15 cellular contexts compared by ENCODE assay signal in the genomic region with DNA sequence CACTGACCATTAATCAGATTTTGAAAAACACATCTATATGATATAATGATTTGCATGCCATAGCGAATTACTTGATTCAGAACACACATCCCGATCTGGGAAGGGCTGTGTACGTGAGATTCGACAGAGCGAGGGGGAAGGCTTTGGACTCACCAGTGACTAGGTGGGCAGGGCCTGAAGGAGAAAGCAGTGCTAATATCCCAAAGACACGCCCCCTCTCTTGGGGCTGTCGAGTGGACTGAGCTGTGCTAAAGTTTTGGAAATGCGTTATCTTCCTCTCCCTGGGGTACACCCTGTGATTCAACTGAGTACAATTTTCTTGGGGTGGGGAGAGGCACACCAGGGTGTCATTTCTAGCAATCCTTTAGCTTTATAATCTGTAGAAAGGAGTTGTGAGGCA. TPM values are rescaled to one million over a fixed set of nuclear protein-coding genes. Genes with fewer than 3 reads are reported as not detected.
DNase-seq lines count a peak whose midpoint lies in the region; ATAC-seq and TF ChIP-seq lines count a peak whose summit lies in the region.
"Had no signal": no experiment of that assay in that cellular context is flagged by ENCODE, and none has a peak within 500 bp of the region (broad histone marks: within the 10 kb centered on the region; RNA-seq: fewer than 3 reads in every experiment).

No MANE protein-coding gene starts in this region.

- H3K36me3 Mint-ChIP-seq in nephron progenitor cell (ENCODE audit: low read depth) = peaks cover 13% of the 10 kb centered on the region
- H3K36me3 Mint-ChIP-seq in naive thymus-derived CD4-positive, alpha-beta T cell = peaks cover 0 to 22% (median 13%) of the 10 kb centered on the region in 5 donors
- peaks cover 3% of the 10 kb centered on the region for H3K36me3 Mint-ChIP-seq in endothelial cell (ENCODE audit: low read depth, unreplicated experiment)

- H3K27me3 ChIP-seq in SK-N-SH (ENCODE audit: insufficient read depth) (no peaks in the 10 kb centered on the region), aorta (ENCODE audit: control insufficient read depth in 1 of 2, insufficient read depth in 2 of 2, low read length in 1 of 2) (no peaks in the 10 kb centered on the region)
- no peaks in the 10 kb centered on the region for H3K27me3 ChIP-seq in naive thymus-derived CD4-positive, alpha-beta T cell (ENCODE audit: control insufficient read depth in 2 of 2, insufficient read depth in 2 of 2, low read length in 2 of 2)
- H3K27me3 ChIP-seq: stomach had no signal

- H3K9me3 ChIP-seq in SK-N-SH (no peaks in the 10 kb centered on the region), aorta (ENCODE audit: control insufficient read depth, low read length) (no peaks in the 10 kb centered on the region)
- no peaks in the 10 kb centered on the region for H3K9me3 ChIP-seq in naive thymus-derived CD4-positive, alpha-beta T cell (ENCODE audit: control insufficient read depth in 2 of 3, low read length in 3 of 3)
- H3K9me3 ChIP-seq: A549, stomach had no signal

- no peak overlapping the region for H2AFZ ChIP-seq in SK-N-SH (ENCODE audit: low read depth)

- H3K4me2 ChIP-seq in SK-N-SH = no peak overlapping the region
- H3K4me2 ChIP-seq: A549 had no signal

- H3K4me1 Mint-ChIP-seq in nephron progenitor cell = peaks cover 25% of the 10 kb centered on the region
- peaks cover 0 to 5% (median 0%) of the 10 kb centered on the region in 7 donors for H3K4me1 Mint-ChIP-seq in naive thymus-derived CD4-positive, alpha-beta T cell
- peaks cover 10% of the 10 kb centered on the region for H3K4me1 Mint-ChIP-seq in endothelial cell (ENCODE audit: unreplicated experiment)

- peaks cover 21% of the 10 kb centered on the region for H3F3A ChIP-seq in SK-N-SH (replicated peaks; ENCODE audit: insufficient read depth)

- no peak for TF ChIP-seq EP300 in SK-N-SH (IDR thresholded peaks at IDR 0.05; ENCODE audit: borderline replicate concordance in 1 of 2, low read depth in 1 of 2, low read length in 1 of 2)

- TF ChIP-seq CTCF in SK-N-SH (IDR thresholded peaks at IDR 0.05) = no peak
- TF ChIP-seq CTCF in fibroblast of pulmonary artery (IDR thresholded peaks at IDR 0.05; ENCODE audit: low read length, missing control alignments) = no peak
- TF ChIP-seq CTCF in nephron progenitor cell (IDR thresholded peaks at IDR 0.05) = no peak
- TF ChIP-seq CTCF in endothelial cell (IDR thresholded peaks at IDR 0.05; ENCODE audit: unreplicated experiment) = no peak

- no peaks in the 10 kb centered on the region for H3K9me3 Mint-ChIP-seq in nephron progenitor cell
- peaks cover 0 to 6% (median 0%) of the 10 kb centered on the region in 11 donors for H3K9me3 Mint-ChIP-seq in naive thymus-derived CD4-positive, alpha-beta T cell
- no peaks in the 10 kb centered on the region for H3K9me3 Mint-ChIP-seq in endothelial cell (ENCODE audit: unreplicated experiment)

- H3K4me3 Mint-ChIP-seq in nephron progenitor cell (no peak overlapping the region), endothelial cell (ENCODE audit: unreplicated experiment) (no peak overlapping the region)
- no peak overlapping the region for H3K4me3 Mint-ChIP-seq in naive thymus-derived CD4-positive, alpha-beta T cell

- TF ChIP-seq POLR2A in GM18505 (IDR thresholded peaks at IDR 0.05; ENCODE audit: borderline replicate concordance, extremely low read depth, insufficient read depth, insufficient read length) = no peak

- H3K4me1 ChIP-seq in SK-N-SH (ENCODE audit: control insufficient read depth in 1 of 2, insufficient read depth in 2 of 2, low read depth in 1 of 2, low read length in 1 of 2) = peaks cover 0 to 18% of the 10 kb centered on the region in 2 experiments
- H3K4me1 ChIP-seq in aorta (ENCODE audit: control insufficient read depth in 1 of 2, insufficient read depth in 2 of 2, low read length in 2 of 2) = peaks cover 9% of the 10 kb centered on the region in 2 donors
- no peaks in the 10 kb centered on the region for H3K4me1 ChIP-seq in naive thymus-derived CD4-positive, alpha-beta T cell (ENCODE audit: control insufficient read depth in 2 of 2, insufficient read depth in 2 of 2, low read length in 2 of 2)

- H3K27me3 Mint-ChIP-seq in nephron progenitor cell (ENCODE audit: low read depth, poor library complexity) (no peaks in the 10 kb centered on the region), endothelial cell (ENCODE audit: unreplicated experiment) (no peaks in the 10 kb centered on the region)
- peaks cover 0 to 9% (median 0%) of the 10 kb centered on the region in 5 donors for H3K27me3 Mint-ChIP-seq in naive thymus-derived CD4-positive, alpha-beta T cell

- H3K36me3 ChIP-seq in SK-N-SH (replicated peaks in 1 of 2; ENCODE audit: control insufficient read depth in 1 of 2, insufficient read depth in 2 of 2, low read length in 1 of 2) = no peaks in the 10 kb centered on the region
- H3K36me3 ChIP-seq in aorta (ENCODE audit: control insufficient read depth in 1 of 2, insufficient read depth in 2 of 2, low read length in 1 of 2) = no peaks in the 10 kb centered on the region
- no peaks in the 10 kb centered on the region for H3K36me3 ChIP-seq in naive thymus-derived CD4-positive, alpha-beta T cell (ENCODE audit: control insufficient read depth in 2 of 3, insufficient read depth in 3 of 3, low read length in 3 of 3)

- POLR2A ChIA-PET in SK-N-SH (lab: Yijun Ruan, JAX) = no interaction called here
- POLR2A ChIA-PET in naive thymus-derived CD4-positive, alpha-beta T cell (lab: Charles Lee) = no interaction called here

- DNase-seq in SK-N-SH (no peak), fibroblast of pulmonary artery (ENCODE audit: low read depth) (peak; percentile 92), nephron progenitor cell (peak; percentile 13), aorta (peak; percentile 81 to 87), endothelial cell (ENCODE audit: low spot score) (no peak)
- DNase-seq in naive thymus-derived CD4-positive, alpha-beta T cell = no peak
- DNase-seq: activated CD4-positive, CD25-positive, alpha-beta regulatory T cell treated with anti-CD3 and anti-CD28 coated beads, Interleukin-2, amount 50 U/mL, for 72 hours; activated gamma-delta T cell; effector CD8-positive, alpha-beta T cell; EL; NCI-H1930; stomach had no signal

- CTCF ChIA-PET in SK-N-SH (lab: Yijun Ruan, JAX) = interaction anchor here (1.2 to 1.8 kb wide), 4 partner anchors 14 to 147 kb away, joined by 3 to 4 read pairs (median 4); no protein-coding TSS in a partner anchor
- CTCF ChIA-PET in naive thymus-derived CD4-positive, alpha-beta T cell (lab: Charles Lee) = no interaction called here

- H3K27ac Mint-ChIP-seq in nephron progenitor cell (no peak overlapping the region), endothelial cell (ENCODE audit: unreplicated experiment) (no peak overlapping the region)
- H3K27ac Mint-ChIP-seq in naive thymus-derived CD4-positive, alpha-beta T cell = no peak overlapping the region

- no peak overlapping the region for H3K9ac ChIP-seq in SK-N-SH

- H3K79me2 ChIP-seq in SK-N-SH (ENCODE audit: insufficient read depth) = no peaks in the 10 kb centered on the region

- no peaks in the 10 kb centered on the region for H3K9me2 ChIP-seq in SK-N-SH

- H3K4me3 ChIP-seq in SK-N-SH (ENCODE audit: low read depth in 2 of 2, low read length in 1 of 2) (peak overlapping the region in 1 of 2 experiments; percentile 48; a peak in 1 of 4 replicates), fibroblast of pulmonary artery (replicated peaks; ENCODE audit: low read depth, low read length) (peak overlapping the region; percentile 74), aorta (ENCODE audit: low read length in 2 of 2) (peak overlapping the region; percentile 59 to 65)
- no peak overlapping the region for H3K4me3 ChIP-seq in naive thymus-derived CD4-positive, alpha-beta T cell (ENCODE audit: low read length)
- H3K4me3 ChIP-seq: A549 had no signal

- no peak for TF ChIP-seq RAD21 in SK-N-SH (IDR thresholded peaks at IDR 0.05; ENCODE audit: low read length)

- H4K20me1 ChIP-seq in SK-N-SH (ENCODE audit: insufficient read depth) = no peaks in the 10 kb centered on the region

- intact Hi-C loops in aorta (cut with DNase I) = loop anchor here (10.0 kb wide), 2 partner anchors 140 to 150 kb away; no protein-coding TSS in a partner anchor
- intact Hi-C loops in naive thymus-derived CD4-positive, alpha-beta T cell (cut with micrococcal nuclease) = no loop called here

- WGBS in SK-N-SH (ENCODE audit: low lambda C conversion rate) = 85% methylated on average over 8 of the region's 8 CpGs
- 9 to 11% methylated on average over 8 of the region's 8 CpGs for WGBS in aorta, 2 donors

- H3K27ac ChIP-seq in SK-N-SH (ENCODE audit: low read depth in 2 of 2, low read length in 1 of 2) (no peak overlapping the region), aorta (ENCODE audit: low read depth in 1 of 2, low read length in 2 of 2) (peak overlapping the region in 1 of 2 donors; percentile 89)
- H3K27ac ChIP-seq in naive thymus-derived CD4-positive, alpha-beta T cell (ENCODE audit: low read depth, low read length) = no peak overlapping the region
- H3K27ac ChIP-seq: A549 had no signal

- peak; percentile 66 for ATAC-seq in SK-N-SH treated with all-trans-retinoic acid at 6 μM for 48 hours
- peak; percentile 93 for ATAC-seq in aorta (ENCODE audit: low FRiP score)
- no peak for ATAC-seq in naive thymus-derived CD4-positive, alpha-beta T cell
- no peak for ATAC-seq in GM18505 (IDR thresholded peaks at IDR 0.05; ENCODE audit: unreplicated experiment)
- ATAC-seq: A549 had no signal

TF ChIP-seq in SK-N-SH treated with all-trans-retinoic acid at 6 μM for 48 hours, 23 proteins besides CTCF, POLR2A, EP300 and RAD21 (continues in another document):
- TF ChIP-seq CSDC2 (CRISPR knock-in tag; IDR thresholded peaks at IDR 0.05) (no peak), ZC3H10 (CRISPR knock-in tag; IDR thresholded peaks at IDR 0.05) (no peak), OSR1 (CRISPR knock-in tag; IDR thresholded peaks at IDR 0.05) (no peak)

TF ChIP-seq in SK-N-SH, 30 proteins besides CTCF, POLR2A, EP300 and RAD21 (continues in another document):
- TF ChIP-seq, protein P1, sequence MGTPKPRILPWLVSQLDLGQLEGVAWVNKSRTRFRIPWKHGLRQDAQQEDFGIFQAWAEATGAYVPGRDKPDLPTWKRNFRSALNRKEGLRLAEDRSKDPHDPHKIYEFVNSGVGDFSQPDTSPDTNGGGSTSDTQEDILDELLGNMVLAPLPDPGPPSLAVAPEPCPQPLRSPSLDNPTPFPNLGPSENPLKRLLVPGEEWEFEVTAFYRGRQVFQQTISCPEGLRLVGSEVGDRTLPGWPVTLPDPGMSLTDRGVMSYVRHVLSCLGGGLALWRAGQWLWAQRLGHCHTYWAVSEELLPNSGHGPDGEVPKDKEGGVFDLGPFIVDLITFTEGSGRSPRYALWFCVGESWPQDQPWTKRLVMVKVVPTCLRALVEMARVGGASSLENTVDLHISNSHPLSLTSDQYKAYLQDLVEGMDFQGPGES (IDR thresholded peaks at IDR 0.05; ENCODE audit: low read depth, low read length) = no peak

RNA-seq across cellular contexts. Expression of a gene that starts 1.8 kb away (rescaled TPM):
- polyA plus RNA-seq in SK-N-SH (2012; rRNA removed) (101 and 138 TPM in 2 replicates), aorta (10 to 100 TPM; 18.7 to 69.6 TPM)
- 138 and 169 TPM in 2 replicates for polyA plus RNA-seq in SK-N-SH (2012; cell fraction: cytosol; rRNA removed)
- 35.8 and 67.6 TPM in 2 replicates for polyA plus RNA-seq in SK-N-SH (2012; cell fraction: nucleus; rRNA removed)
- total RNA-seq in aorta (10 to 100 TPM in 1 of 2 donors, 1 to 10 TPM in 1; 8.1 to 30.5 TPM), endothelial cell (ENCODE audit: unreplicated experiment) (0.92 TPM)
- total RNA-seq in naive thymus-derived CD4-positive, alpha-beta T cell = 1 to 10 TPM in 1 of 5 experiments, under 1 TPM in 3, not detected in 1; 0.20 to 1.1 (median 0.38) TPM
- polyA plus RNA-seq in naive thymus-derived CD4-positive, alpha-beta T cell = under 1 TPM; 0.24 to 0.39 TPM

Comparison
In these comparisons a context has a peak if more than half of its experiments do, and no peak if none do; other contexts are left out.
1. ATAC-seq: peak in SK-N-SH treated with all-trans-retinoic acid at 6 μM for 48 hours (single experiment) and aorta (single experiment); none in naive thymus-derived CD4-positive, alpha-beta T cell (single experiment) and GM18505 (single experiment).
2. DNase-seq: peak in fibroblast of pulmonary artery (single experiment), nephron progenitor cell (single experiment) and aorta (2 of 2); none in SK-N-SH (single experiment), naive thymus-derived CD4-positive, alpha-beta T cell (0 of 9) and endothelial cell (single experiment).
3. intact Hi-C loops: an anchor here in aorta (10.0 kb wide); none called in naive thymus-derived CD4-positive, alpha-beta T cell.